22 cellular contexts compared by ENCODE assay signal in genomic region chr12:90407841-90408240, GRCh38.
A peak's percentile ranks its signal among the peaks of the same experiment; 100 is the strongest.
DNase-seq lines count a peak whose midpoint lies in the region; ATAC-seq and TF ChIP-seq lines count a peak whose summit lies in the region.
"Had no signal": no experiment of that assay in that cellular context is flagged by ENCODE, and none has a peak within 500 bp of the region (broad histone marks: within the 10 kb centered on the region; RNA-seq: fewer than 3 reads in every experiment).

No MANE protein-coding gene starts in this region.

- H3K27ac ChIP-seq in cardiac muscle cell (no peak overlapping the region), right cardiac atrium (ENCODE audit: low read length) (no peak overlapping the region)
- H3K27ac ChIP-seq: esophagus muscularis mucosa, GM23248, neutrophil, suprapubic skin, vagina had no signal

- no peak overlapping the region for H3K4me3 Mint-ChIP-seq in effector memory CD8-positive, alpha-beta T cell
- H3K4me3 Mint-ChIP-seq: CD4-positive, CD25-positive, alpha-beta regulatory T cell had no signal

- H3K9me3 ChIP-seq in cardiac muscle cell (ENCODE audit: low read depth) (no peaks in the 10 kb centered on the region), right cardiac atrium (ENCODE audit: control insufficient read depth, low read length) (no peaks in the 10 kb centered on the region)
- H3K9me3 ChIP-seq: esophagus muscularis mucosa, neutrophil, suprapubic skin, vagina had no signal

- no peaks in the 10 kb centered on the region for H3K27me3 Mint-ChIP-seq in effector memory CD8-positive, alpha-beta T cell
- H3K27me3 Mint-ChIP-seq: CD4-positive, CD25-positive, alpha-beta regulatory T cell had no signal

- no peaks in the 10 kb centered on the region for H3K9me3 Mint-ChIP-seq in effector memory CD8-positive, alpha-beta T cell
- H3K9me3 Mint-ChIP-seq: CD4-positive, CD25-positive, alpha-beta regulatory T cell had no signal

- H3K4me1 ChIP-seq in cardiac muscle cell (ENCODE audit: low read depth) (no peaks in the 10 kb centered on the region), right cardiac atrium (ENCODE audit: control insufficient read depth, insufficient read depth, low read length) (no peaks in the 10 kb centered on the region)
- H3K4me1 ChIP-seq: esophagus muscularis mucosa, suprapubic skin, vagina had no signal

- no peak overlapping the region for H3K27ac Mint-ChIP-seq in effector memory CD8-positive, alpha-beta T cell
- H3K27ac Mint-ChIP-seq: CD4-positive, CD25-positive, alpha-beta regulatory T cell had no signal

- DNase-seq in cardiac muscle cell (ENCODE audit: low read depth in 1 of 2, low spot score in 1 of 2) (peak; percentile 8 to 11), right cardiac atrium (no peak), RKO (ENCODE audit: low spot score) (peak; percentile 7), fibroblast of pulmonary artery (ENCODE audit: low read depth) (peak; percentile 7), NCI-H510A treated with DMSO at 0.1 percent for 48 hours (lab: John Stamatoyannopoulos, UW) (no peak), epidermal melanocyte (ENCODE audit: insufficient read length, low spot score) (no peak), DMS79 (lab: John Stamatoyannopoulos, UW) (no peak)
- no peak for DNase-seq in effector memory CD8-positive, alpha-beta T cell
- DNase-seq: ACHN; activated CD4-positive, alpha-beta T cell treated with anti-CD3 and anti-CD28 coated beads, Interleukin-2, amount 50 U/mL, for 1 hour; activated gamma-delta T cell; caudate nucleus; CD4-positive, CD25-positive, alpha-beta regulatory T cell; glutamatergic neuron; GM23248; left ventricle myocardium superior; NCI-H1436 treated with DMSO at 0.1 percent for 48 hours; stimulated activated CD4-positive, alpha-beta T cell treated with anti-CD3 and anti-CD28 coated beads, Interleukin-15, amount 100 ng/mL, for 24 hours had no signal

- H3K27me3 ChIP-seq in cardiac muscle cell (no peaks in the 10 kb centered on the region), right cardiac atrium (ENCODE audit: control insufficient read depth, insufficient read depth) (no peaks in the 10 kb centered on the region)
- H3K27me3 ChIP-seq: esophagus muscularis mucosa, neutrophil, suprapubic skin, vagina had no signal

- WGBS in right cardiac atrium: 68% methylated on average over 2 of the region's 2 CpGs

- TF ChIP-seq CTCF in cardiac muscle cell (IDR thresholded peaks at IDR 0.05; ENCODE audit: low read depth, low read length) (no peak), fibroblast of pulmonary artery (IDR thresholded peaks at IDR 0.05; ENCODE audit: low read length, missing control alignments) (peak; percentile 1)

- H3K4me3 ChIP-seq in cardiac muscle cell (no peak overlapping the region), right cardiac atrium (ENCODE audit: low read length) (no peak overlapping the region), fibroblast of pulmonary artery (replicated peaks; ENCODE audit: low read depth, low read length) (no peak overlapping the region)
- H3K4me3 ChIP-seq: esophagus muscularis mucosa, GM23248, suprapubic skin, vagina had no signal

- ATAC-seq in right cardiac atrium: no peak
- ATAC-seq in effector memory CD8-positive, alpha-beta T cell (replicated peaks): no peak
- ATAC-seq: left ventricle myocardium superior had no signal

- H3K36me3 Mint-ChIP-seq in effector memory CD8-positive, alpha-beta T cell (ENCODE audit: insufficient read depth): no peaks in the 10 kb centered on the region
- H3K36me3 Mint-ChIP-seq: CD4-positive, CD25-positive, alpha-beta regulatory T cell had no signal

- H3K4me1 Mint-ChIP-seq in effector memory CD8-positive, alpha-beta T cell (ENCODE audit: low read depth in 2 of 2): no peaks in the 10 kb centered on the region
- H3K4me1 Mint-ChIP-seq: CD4-positive, CD25-positive, alpha-beta regulatory T cell had no signal

- H3K36me3 ChIP-seq in cardiac muscle cell: no peaks in the 10 kb centered on the region
- H3K36me3 ChIP-seq: esophagus muscularis mucosa, neutrophil, suprapubic skin, vagina had no signal

- intact Hi-C loops in right cardiac atrium (cut with DNase I): no loop called here

Comparison
In these comparisons a context has a peak if more than half of its experiments do, and no peak if none do; other contexts are left out.
1. DNase-seq: peak in cardiac muscle cell (2 of 2), RKO (single experiment) and fibroblast of pulmonary artery (single experiment); none in right cardiac atrium (0 of 3), NCI-H510A treated with DMSO at 0.1 percent for 48 hours (single experiment), epidermal melanocyte (single experiment), effector memory CD8-positive, alpha-beta T cell (0 of 3) and DMS79 (single experiment).